8 cellular contexts compared by ENCODE assay signal in genomic region chr17:49260011-49260921, GRCh38. TPM values are rescaled to one million over a fixed set of nuclear protein-coding genes. Genes with fewer than 3 reads are reported as not detected.
DNase-seq lines count a peak whose midpoint lies in the region; ATAC-seq, FAIRE-seq and TF ChIP-seq lines count a peak whose summit lies in the region.

No MANE protein-coding gene starts in this region.

- H3K9me3 ChIP-seq in pancreas (no peaks in the 10 kb centered on the region), tibial nerve (no peaks in the 10 kb centered on the region)

- TF ChIP-seq EP300 in tibial nerve (IDR thresholded peaks at IDR 0.05) = peak in 1 of 2 donors; percentile 5

- H3K4me3 ChIP-seq in AG10803 (ENCODE audit: low read length) = peak overlapping the region; percentile 58
- peak overlapping the region; percentile 31 for H3K4me3 ChIP-seq in HFF-Myc (replicated peaks; ENCODE audit: low read depth, low read length)
- peak overlapping the region; percentile 24 to 58 (median 46) for H3K4me3 ChIP-seq in pancreas
- H3K4me3 ChIP-seq in tibial nerve = peak overlapping the region; percentile 50 to 60 (median 54)

- peak in 1 of 2 donors; percentile 8 for TF ChIP-seq POLR2A in tibial nerve (IDR thresholded peaks at IDR 0.05)

- H3K4me3 Mint-ChIP-seq in activated naive CD8-positive, alpha-beta T cell = peak overlapping the region; percentile 85

- no peak for FAIRE-seq in pancreas (lab: Jason Lieb, UNC)

- ATAC-seq in Right ventricle myocardium inferior = peak; percentile 71
- peak; percentile 79 to 88 (median 84) for ATAC-seq in pancreas

- intact Hi-C loops in Right ventricle myocardium inferior (cut with DNase I) = no loop called here
- intact Hi-C loops in pancreas (cut with DNase I) = no loop called here

- no peaks in the 10 kb centered on the region for H3K36me3 ChIP-seq in pancreas
- H3K36me3 ChIP-seq in tibial nerve = no peaks in the 10 kb centered on the region

- H3K4me1 ChIP-seq in pancreas (no peaks in the 10 kb centered on the region), tibial nerve (peaks cover 0 to 15% (median 4%) of the 10 kb centered on the region in 4 donors)

- 3% methylated on average over 72 to 82 of the region's 82 CpGs for WGBS in pancreas, 2 donors
- 5 to 6% methylated on average over 23 to 25 of the region's 82 CpGs for WGBS in tibial nerve, 2 donors

- H3K27ac Mint-ChIP-seq in activated naive CD8-positive, alpha-beta T cell = peak overlapping the region; percentile 76

- DNase-seq in AG10803 (ENCODE audit: low read depth) (peak; percentile 90), HFF-Myc (ENCODE audit: extremely low read depth, low read depth) (peak; percentile 37), SKM-1 treated with dmso at 0.1 percent for 144 hours (lab: John Stamatoyannopoulos, UW; ENCODE audit: unreplicated experiment) (peak; percentile 87), Right ventricle myocardium inferior (ENCODE audit: missing footprints) (peak; percentile 90), pancreas (peak; percentile 23 to 81 (median 42)), tibial nerve (ENCODE audit: low spot score in 2 of 2) (peak; percentile 15 to 24), cerebellar nuclear complex (lab: John Stamatoyannopoulos, UW) (no peak)

- H3K27me3 Mint-ChIP-seq in activated naive CD8-positive, alpha-beta T cell = peaks cover 5% of the 10 kb centered on the region

- no peaks in the 10 kb centered on the region for H3K9me3 Mint-ChIP-seq in activated naive CD8-positive, alpha-beta T cell (ENCODE audit: low read depth)

- H3K27me3 ChIP-seq in pancreas = no peaks in the 10 kb centered on the region
- H3K27me3 ChIP-seq in tibial nerve = no peaks in the 10 kb centered on the region

- H3K4me1 Mint-ChIP-seq in activated naive CD8-positive, alpha-beta T cell (ENCODE audit: low read depth) = peaks cover 7% of the 10 kb centered on the region

- no peaks in the 10 kb centered on the region for H3K36me3 Mint-ChIP-seq in activated naive CD8-positive, alpha-beta T cell

- TF ChIP-seq CTCF in AG10803 (conservative IDR thresholded peaks at IDR 0.05; ENCODE audit: low read length) (no peak), HFF-Myc (IDR thresholded peaks at IDR 0.05; ENCODE audit: low read depth, low read length, missing control alignments) (no peak), pancreas (IDR thresholded peaks at IDR 0.05) (no peak), tibial nerve (IDR thresholded peaks at IDR 0.05) (no peak)

- H3K27ac ChIP-seq in pancreas (peak overlapping the region in 2 of 4 donors; percentile 61 to 71), tibial nerve (peak overlapping the region; percentile 59 to 88 (median 78))

RNA-seq across cellular contexts. Expression of gene PHOSPHO1, which starts 29.7 kb away (rescaled TPM):
- total RNA-seq in Right ventricle myocardium inferior (0.78 TPM), pancreas (under 1 TPM in 1 of 6 donors, not detected in 5; 0.22 TPM), tibial nerve (1 to 10 TPM in 1 of 4 donors, under 1 TPM in 2, not detected in 1; 0.21 to 1.3 (median 0.98) TPM)
- polyA plus RNA-seq in pancreas = under 1 TPM; 0.19 to 0.28 TPM

RNA-seq across cellular contexts. Expression of gene ABI3, which starts 49.8 kb away (rescaled TPM):
- total RNA-seq in Right ventricle myocardium inferior (6.3 TPM), pancreas (1 to 10 TPM; 1.1 to 7.1 (median 2.5) TPM), tibial nerve (10 to 100 TPM in 3 of 4 donors, 1 to 10 TPM in 1; 9.6 to 14.4 (median 12.0) TPM)
- 1 to 10 TPM; 3.0 to 4.6 TPM for polyA plus RNA-seq in pancreas

RNA-seq across cellular contexts. Expression of gene GNGT2, which starts 49.9 kb away (rescaled TPM):
- 2.5 TPM for total RNA-seq in Right ventricle myocardium inferior
- 1 to 10 TPM in 1 of 6 donors, under 1 TPM in 5; 0.23 to 2.2 (median 0.66) TPM for total RNA-seq in pancreas
- 1 to 10 TPM in 1 of 2 donors, under 1 TPM in 1; 0.87 to 1.6 TPM for polyA plus RNA-seq in pancreas
- 1 to 10 TPM in 1 of 4 donors, not detected in 3; 1.2 TPM for total RNA-seq in tibial nerve

Comparison
In these comparisons a context has a peak if more than half of its experiments do, and no peak if none do; other contexts are left out.
1. DNase-seq: peak in AG10803 (single experiment), HFF-Myc (single experiment), SKM-1 treated with dmso at 0.1 percent for 144 hours (single experiment), Right ventricle myocardium inferior (single experiment), pancreas (6 of 6) and tibial nerve (2 of 2); none in cerebellar nuclear complex (0 of 2).
2. Peak in every context shown above with its lines, with median percentiles within 50 percentile points of each other: H3K4me3 ChIP-seq.